In the genomic region with DNA sequence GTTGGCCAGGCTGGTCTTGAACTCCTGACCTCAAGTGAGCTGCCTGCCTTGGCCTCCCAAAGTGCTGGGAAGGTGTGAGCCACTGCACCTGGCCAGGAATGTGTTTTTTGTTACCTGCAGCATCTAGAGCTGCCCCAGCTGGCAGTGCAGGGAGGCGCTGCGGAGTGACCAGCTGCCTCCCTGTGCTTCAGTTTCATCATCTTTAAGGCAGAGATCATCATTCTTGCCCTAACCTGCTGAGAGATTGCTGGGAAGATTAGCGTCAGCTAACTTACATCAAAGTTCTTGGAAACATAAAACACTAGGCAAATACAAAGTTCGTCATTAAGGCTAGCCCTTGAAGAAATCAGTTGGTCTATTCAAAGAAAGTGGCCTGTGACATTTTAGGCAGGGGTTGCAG, we compare ENCODE assay signal across 13 cellular contexts. TPM values are rescaled to one million over a fixed set of nuclear protein-coding genes. Genes with fewer than 3 reads are reported as not detected.
DNase-seq lines count a peak whose midpoint lies in the region; ATAC-seq and TF ChIP-seq lines count a peak whose summit lies in the region.
"Had no signal": no experiment of that assay in that cellular context is flagged by ENCODE, and none has a peak within 500 bp of the region (broad histone marks: within the 10 kb centered on the region; RNA-seq: fewer than 3 reads in every experiment).

No MANE protein-coding gene starts in this region.

- no peak for DNase-seq in activated T-cell treated with anti-CD3 and anti-CD28 coated beads, Interleukin-2, amount 50 U/mL, for 4 hours
- DNase-seq in activated T-cell treated with anti-CD3 and anti-CD28 coated beads for 4 hours (no peak), dermis blood vessel endothelial cell (no peak), GM20000 (ENCODE audit: low spot score) (no peak), DMS79 (lab: John Stamatoyannopoulos, UW) (no peak)
- no peak for DNase-seq in activated CD4-positive, alpha-beta memory T cell treated with anti-CD3 and anti-CD28 coated beads for 36 hours
- no peak for DNase-seq in stimulated activated naive CD8-positive, alpha-beta T cell treated with anti-CD3 and anti-CD28 coated beads, Interleukin-15, amount 100 ng/mL, for 72 hours
- DNase-seq: amygdala, DMS 273 treated with DMSO at 0.1 percent for 48 hours, Karpas-422, NCI-H187 treated with DMSO at 0.1 percent for 48 hours, NCI-H69 had no signal

- H3K9me3 Mint-ChIP-seq in activated T-cell treated with anti-CD3 and anti-CD28 coated beads, Interleukin-2, amount 50 U/mL, for 4 hours = no peaks in the 10 kb centered on the region
- H3K9me3 Mint-ChIP-seq in activated CD4-positive, alpha-beta memory T cell treated with anti-CD3 and anti-CD28 coated beads for 36 hours = no peaks in the 10 kb centered on the region
- no peaks in the 10 kb centered on the region for H3K9me3 Mint-ChIP-seq in stimulated activated naive CD8-positive, alpha-beta T cell treated with anti-CD3 and anti-CD28 coated beads, Interleukin-15, amount 100 ng/mL, for 72 hours

- H3K27me3 Mint-ChIP-seq in activated T-cell treated with anti-CD3 and anti-CD28 coated beads, Interleukin-2, amount 50 U/mL, for 4 hours (ENCODE audit: low read depth) = no peaks in the 10 kb centered on the region
- H3K27me3 Mint-ChIP-seq in activated CD4-positive, alpha-beta memory T cell treated with anti-CD3 and anti-CD28 coated beads for 36 hours = no peaks in the 10 kb centered on the region
- no peaks in the 10 kb centered on the region for H3K27me3 Mint-ChIP-seq in stimulated activated naive CD8-positive, alpha-beta T cell treated with anti-CD3 and anti-CD28 coated beads, Interleukin-15, amount 100 ng/mL, for 72 hours

- peak overlapping the region; percentile 93 for H3K27ac Mint-ChIP-seq in activated CD4-positive, alpha-beta memory T cell treated with anti-CD3 and anti-CD28 coated beads for 36 hours
- H3K27ac Mint-ChIP-seq in stimulated activated naive CD8-positive, alpha-beta T cell treated with anti-CD3 and anti-CD28 coated beads, Interleukin-15, amount 100 ng/mL, for 72 hours = no peak overlapping the region

- CTCF ChIA-PET in activated CD4-positive, alpha-beta memory T cell treated with anti-CD3 and anti-CD28 coated beads for 36 hours (lab: Charles Lee) = interaction anchor here (1.4 kb wide), 1 partner anchor 13 kb away, joined by 6 read pairs; no protein-coding TSS in a partner anchor

- intact Hi-C loops in activated CD4-positive, alpha-beta memory T cell treated with anti-CD3 and anti-CD28 coated beads for 36 hours (cut with micrococcal nuclease) = loop anchor here (5.0 kb wide), 1 partner anchor 70 kb away; a partner anchor contains a TSS

- POLR2A ChIA-PET in activated CD4-positive, alpha-beta memory T cell treated with anti-CD3 and anti-CD28 coated beads for 36 hours (lab: Charles Lee) = interaction anchor here (1.0 kb wide), 1 partner anchor 12 kb away, joined by 3 read pairs; no protein-coding TSS in a partner anchor

- no peak for ATAC-seq in activated T-cell treated with anti-CD3 and anti-CD28 coated beads, Interleukin-2, amount 50 U/mL, for 4 hours
- ATAC-seq in esophagus mucosa = peak; percentile 72
- no peak for ATAC-seq in stimulated activated naive CD8-positive, alpha-beta T cell treated with anti-CD3 and anti-CD28 coated beads, Interleukin-15, amount 100 ng/mL, for 72 hours

- no peak for TF ChIP-seq CTCF in GM20000 (IDR thresholded peaks at IDR 0.05; ENCODE audit: extremely low read depth, missing control alignments)

- H3K4me3 Mint-ChIP-seq in activated T-cell treated with anti-CD3 and anti-CD28 coated beads, Interleukin-2, amount 50 U/mL, for 4 hours = peak overlapping the region; percentile 92
- peak overlapping the region; percentile 92 for H3K4me3 Mint-ChIP-seq in activated CD4-positive, alpha-beta memory T cell treated with anti-CD3 and anti-CD28 coated beads for 36 hours
- H3K4me3 Mint-ChIP-seq in stimulated activated naive CD8-positive, alpha-beta T cell treated with anti-CD3 and anti-CD28 coated beads, Interleukin-15, amount 100 ng/mL, for 72 hours = peak overlapping the region; percentile 93 to 94

- peaks cover 31% of the 10 kb centered on the region for H3K36me3 Mint-ChIP-seq in activated T-cell treated with anti-CD3 and anti-CD28 coated beads, Interleukin-2, amount 50 U/mL, for 4 hours (ENCODE audit: insufficient read depth)
- H3K36me3 Mint-ChIP-seq in activated CD4-positive, alpha-beta memory T cell treated with anti-CD3 and anti-CD28 coated beads for 36 hours = peaks cover 48% of the 10 kb centered on the region

- peaks cover 44% of the 10 kb centered on the region for H3K4me1 Mint-ChIP-seq in activated T-cell treated with anti-CD3 and anti-CD28 coated beads, Interleukin-2, amount 50 U/mL, for 4 hours (ENCODE audit: low read depth)
- peaks cover 54% of the 10 kb centered on the region for H3K4me1 Mint-ChIP-seq in activated CD4-positive, alpha-beta memory T cell treated with anti-CD3 and anti-CD28 coated beads for 36 hours (ENCODE audit: low read depth)
- H3K4me1 Mint-ChIP-seq in stimulated activated naive CD8-positive, alpha-beta T cell treated with anti-CD3 and anti-CD28 coated beads, Interleukin-15, amount 100 ng/mL, for 72 hours = peaks cover 59% of the 10 kb centered on the region

RNA-seq across cellular contexts. Expression of a gene that starts 2.3 kb away (rescaled TPM):
- total RNA-seq in activated T-cell treated with anti-CD3 and anti-CD28 coated beads, Interleukin-2, amount 50 U/mL, for 4 hours = 10 to 100 TPM; 36.1 to 39.7 (median 38.3) TPM
- total RNA-seq in activated CD4-positive, alpha-beta memory T cell treated with anti-CD3 and anti-CD28 coated beads for 36 hours = 10 to 100 TPM; 61.7 to 61.9 TPM
- total RNA-seq in esophagus mucosa = 20.0 TPM
- total RNA-seq in dermis blood vessel endothelial cell = 31.3 and 61.8 TPM in 2 replicates

RNA-seq across cellular contexts. Expression of a gene that starts 41.8 kb away (rescaled TPM):
- 10 to 100 TPM; 19.3 to 22.4 (median 20.5) TPM for total RNA-seq in activated T-cell treated with anti-CD3 and anti-CD28 coated beads, Interleukin-2, amount 50 U/mL, for 4 hours
- total RNA-seq in activated CD4-positive, alpha-beta memory T cell treated with anti-CD3 and anti-CD28 coated beads for 36 hours = 10 to 100 TPM; 21.5 to 21.9 TPM
- total RNA-seq in esophagus mucosa (7.5 TPM), dermis blood vessel endothelial cell (3.7 and 4.6 TPM in 2 replicates)

RNA-seq across cellular contexts. Expression of a gene that starts 50.4 kb away (rescaled TPM):
- 10 to 100 TPM; 15.8 to 17.1 (median 16.3) TPM for total RNA-seq in activated T-cell treated with anti-CD3 and anti-CD28 coated beads, Interleukin-2, amount 50 U/mL, for 4 hours
- total RNA-seq in activated CD4-positive, alpha-beta memory T cell treated with anti-CD3 and anti-CD28 coated beads for 36 hours = 1 to 10 TPM; 8.4 to 9.4 TPM
- 9.3 TPM for total RNA-seq in esophagus mucosa
- total RNA-seq in dermis blood vessel endothelial cell = 8.7 and 8.8 TPM in 2 replicates
